In genomic region chr5:51272957-51273356, GRCh38 we compare ENCODE assay signal across 15 cellular contexts.
DNase-seq lines count a peak whose midpoint lies in the region; ATAC-seq and TF ChIP-seq lines count a peak whose summit lies in the region.
"Had no signal": no experiment of that assay in that cellular context is flagged by ENCODE, and none has a peak within 500 bp of the region (broad histone marks: within the 10 kb centered on the region; RNA-seq: fewer than 3 reads in every experiment).

No MANE protein-coding gene starts in this region.

- no peak overlapping the region for H2AK5ac ChIP-seq in mesendoderm (ENCODE audit: low read length)

- no peak overlapping the region for H3K23ac ChIP-seq in mesendoderm (ENCODE audit: low read length)

- ATAC-seq in HG03378 (IDR thresholded peaks at IDR 0.05; ENCODE audit: unreplicated experiment): no peak
- no peak for ATAC-seq in GM19463 (IDR thresholded peaks at IDR 0.05; ENCODE audit: unreplicated experiment)
- no peak for ATAC-seq in HG02798 (IDR thresholded peaks at IDR 0.05; ENCODE audit: poor library complexity, unreplicated experiment)
- ATAC-seq: A549 had no signal

- H3K4me1 Mint-ChIP-seq in Calu3 (ENCODE audit: low read depth, unreplicated experiment): peaks cover 16% of the 10 kb centered on the region
- H3K4me1 Mint-ChIP-seq: CD4-positive, alpha-beta memory T cell had no signal

- H2BK5ac ChIP-seq in mesendoderm (ENCODE audit: low read length): no peak overlapping the region

- H3K9me3 Mint-ChIP-seq in Calu3 (ENCODE audit: low read depth, unreplicated experiment): peaks cover 3% of the 10 kb centered on the region

- H3K18ac ChIP-seq in mesendoderm (ENCODE audit: low read length): no peak overlapping the region

- H3K4me1 ChIP-seq in mesendoderm (ENCODE audit: control insufficient read depth, low read depth, low read length): peaks cover 2% of the 10 kb centered on the region
- H3K4me1 ChIP-seq: A549, BE2C, HAP-1 had no signal

- no peak overlapping the region for H4K5ac ChIP-seq in mesendoderm (ENCODE audit: low read length)

- intact Hi-C loops in Calu3 (cut with micrococcal nuclease; ENCODE audit: unreplicated experiment): no loop called here

- no peak overlapping the region for H3K56ac ChIP-seq in mesendoderm (ENCODE audit: low read length)

- H3K4me2 ChIP-seq in mesendoderm (ENCODE audit: low read length): no peak overlapping the region
- H3K4me2 ChIP-seq: A549, KMS-11 had no signal

- CTCF ChIA-PET in Calu3 (lab: Charles Lee): no interaction called here

- no peaks in the 10 kb centered on the region for H3K79me1 ChIP-seq in mesendoderm (ENCODE audit: low read length)

- TF ChIP-seq CTCF in Calu3 (IDR thresholded peaks at IDR 0.05; ENCODE audit: unreplicated experiment): no peak

- no peaks in the 10 kb centered on the region for H3K27me3 ChIP-seq in mesendoderm (ENCODE audit: insufficient read depth, low read length, poor library complexity)
- H3K27me3 ChIP-seq: BE2C had no signal

- no peak overlapping the region for H3K4me3 ChIP-seq in mesendoderm (ENCODE audit: low read length)
- H3K4me3 ChIP-seq: A549, HAP-1 had no signal

- no peak overlapping the region for H4K8ac ChIP-seq in mesendoderm (ENCODE audit: low read depth, low read length)

- H3K27me3 Mint-ChIP-seq in Calu3 (ENCODE audit: unreplicated experiment): no peaks in the 10 kb centered on the region
- H3K27me3 Mint-ChIP-seq: CD4-positive, alpha-beta memory T cell; IgD-negative memory B cell had no signal

- no TSS peak for BruUV-seq in Calu3 (replicated peaks; lab: Mats Ljungman, UMichigan)

- H2BK15ac ChIP-seq in mesendoderm (replicated peaks; ENCODE audit: low read depth): peak overlapping the region; percentile 36

- no CpG with 5 or more reads among the region's 3 CpGs for WGBS in mesendoderm (ENCODE audit: extremely low coverage, insufficient coverage, low lambda C conversion rate)

- H3K79me2 ChIP-seq in mesendoderm (ENCODE audit: control insufficient read depth, insufficient read depth, low read length): no peaks in the 10 kb centered on the region

- no peak overlapping the region for H3K9ac ChIP-seq in mesendoderm (ENCODE audit: low read length)
- H3K9ac ChIP-seq: KMS-11 had no signal

- no peak overlapping the region for H3K4me3 Mint-ChIP-seq in Calu3 (ENCODE audit: low read depth, unreplicated experiment)
- H3K4me3 Mint-ChIP-seq: CD4-positive, alpha-beta memory T cell; IgD-negative memory B cell had no signal

- peak overlapping the region; percentile 20 for H3K27ac Mint-ChIP-seq in Calu3 (ENCODE audit: unreplicated experiment)
- H3K27ac Mint-ChIP-seq: CD4-positive, alpha-beta memory T cell; IgD-negative memory B cell had no signal

- no peak overlapping the region for H3K27ac ChIP-seq in mesendoderm (ENCODE audit: low read depth, low read length)
- H3K27ac ChIP-seq: A549, C4-2B, KMS-11 had no signal

- no peak overlapping the region for H2BK120ac ChIP-seq in mesendoderm (ENCODE audit: low read depth, low read length)

- H3K4ac ChIP-seq in mesendoderm (ENCODE audit: low read depth, low read length): no peak overlapping the region

- no peaks in the 10 kb centered on the region for H3K36me3 Mint-ChIP-seq in Calu3 (ENCODE audit: insufficient read depth, unreplicated experiment)
- H3K36me3 Mint-ChIP-seq: CD4-positive, alpha-beta memory T cell; IgD-negative memory B cell had no signal

- no peaks in the 10 kb centered on the region for H3K36me3 ChIP-seq in mesendoderm (ENCODE audit: control insufficient read depth, insufficient read depth, low read length)
- H3K36me3 ChIP-seq: BE2C, HAP-1 had no signal

- DNase-seq in Calu3: no peak
- DNase-seq in ELF-1 (ENCODE audit: low read depth, low spot score): peak; percentile 3
- peak; percentile 15 for DNase-seq in SW480 (ENCODE audit: low spot score)
- peak; percentile 12 for DNase-seq in mesendoderm
- DNase-seq: BE2C; CD4-positive, alpha-beta memory T cell; GOT3 had no signal
